In genomic region chr1:225814381-225814780, GRCh38 we compare ENCODE assay signal across 13 cellular contexts. TPM values are rescaled to one million over a fixed set of nuclear protein-coding genes. Genes with fewer than 3 reads are reported as not detected.
DNase-seq lines count a peak whose midpoint lies in the region; ATAC-seq and TF ChIP-seq lines count a peak whose summit lies in the region.
"Had no signal": no experiment of that assay in that cellular context is flagged by ENCODE, and none has a peak within 500 bp of the region (broad histone marks: within the 10 kb centered on the region; RNA-seq: fewer than 3 reads in every experiment).

No MANE protein-coding gene starts in this region.

- TF ChIP-seq CTCF in PC-9 (conservative IDR thresholded peaks at IDR 0.05) (no peak), heart left ventricle (IDR thresholded peaks at IDR 0.05) (no peak), suprapubic skin (IDR thresholded peaks at IDR 0.05) (no peak), foreskin keratinocyte (conservative IDR thresholded peaks at IDR 0.05) (no peak)

- no peak overlapping the region for H2AFZ ChIP-seq in PC-9

- BruUV-seq in PC-9 (replicated peaks; lab: Mats Ljungman, UMichigan) = no TSS peak

- H3K9me2 ChIP-seq in PC-9 (ENCODE audit: insufficient read depth) = no peaks in the 10 kb centered on the region

- TF ChIP-seq EP300 in suprapubic skin (IDR thresholded peaks at IDR 0.05) = no peak

- H3K36me3 ChIP-seq in PC-9 (ENCODE audit: low read depth) (peaks cover 35% of the 10 kb centered on the region), heart left ventricle (no peaks in the 10 kb centered on the region), muscle layer of duodenum (ENCODE audit: control insufficient read depth in 1 of 2, insufficient read depth in 2 of 2, low read length in 2 of 2) (peaks cover 0 to 8% of the 10 kb centered on the region in 2 donors), suprapubic skin (no peaks in the 10 kb centered on the region)

- 53 to 67% (median 62%) methylated on average over 6 to 7 of the region's 7 CpGs for WGBS in heart left ventricle, 4 donors
- WGBS in suprapubic skin = 55% methylated on average over 6 of the region's 7 CpGs

- H3K79me2 ChIP-seq in PC-9 (ENCODE audit: low read depth) = peaks cover 76% of the 10 kb centered on the region

- intact Hi-C loops in PC-9 (cut with micrococcal nuclease; ENCODE audit: unreplicated experiment) = no loop called here
- intact Hi-C loops in heart left ventricle (cut with DNase I) = loop anchor here in 9 of 10 donors (5.0 kb wide), 3 partner anchors 33 to 68 kb away; partner anchors contain the start of genes SRP9 (in 6 of the 9) and TMEM63A (in 1 of the 9)

- no peak for DNase-seq in PC-9
- DNase-seq in heart left ventricle = peak in 3 of 5 donors; percentile 65 to 81 (median 67)
- DNase-seq in suprapubic skin (ENCODE audit: low spot score in 2 of 2) = no peak
- DNase-seq in cerebellar cortex (ENCODE audit: low spot score) = no peak
- DNase-seq in foreskin keratinocyte = no peak
- no peak for DNase-seq in inferior parietal cortex (ENCODE audit: extremely low spot score)
- DNase-seq: activated CD4-positive, alpha-beta T cell treated with anti-CD3 and anti-CD28 coated beads for 36 hours; activated naive CD8-positive, alpha-beta T cell treated with anti-CD3 and anti-CD28 coated beads, Interleukin-2, amount 10 ng/mL, durations not matched to agents 7 days and 5 days; MV-4-11; SHP77 treated with DMSO at 0.1 percent for 48 hours had no signal

- H3K27me3 ChIP-seq in PC-9 (ENCODE audit: insufficient read depth, low read depth) = no peaks in the 10 kb centered on the region
- no peaks in the 10 kb centered on the region for H3K27me3 ChIP-seq in heart left ventricle
- H3K27me3 ChIP-seq in muscle layer of duodenum (ENCODE audit: low read depth, low read length) = no peaks in the 10 kb centered on the region
- H3K27me3 ChIP-seq in suprapubic skin = no peaks in the 10 kb centered on the region
- no peaks in the 10 kb centered on the region for H3K27me3 ChIP-seq in foreskin keratinocyte

- H4K20me1 ChIP-seq in PC-9 (ENCODE audit: insufficient read depth) = no peaks in the 10 kb centered on the region

- H3K9me3 ChIP-seq in PC-9 (ENCODE audit: insufficient read depth, low read depth) (no peaks in the 10 kb centered on the region), heart left ventricle (no peaks in the 10 kb centered on the region), muscle layer of duodenum (ENCODE audit: control insufficient read depth in 1 of 2, low read length in 2 of 2) (no peaks in the 10 kb centered on the region), suprapubic skin (no peaks in the 10 kb centered on the region)

- CTCF ChIA-PET in PC-9 (lab: Charles Lee) = interaction anchor here (0.9 to 1.1 kb wide), 2 partner anchors 37 to 250 kb away, joined by 3 to 4 read pairs; partner anchors contain the start of gene SRP9

- TF ChIP-seq POLR2A in heart left ventricle (IDR thresholded peaks at IDR 0.05) (no peak), suprapubic skin (IDR thresholded peaks at IDR 0.05) (no peak)

- peaks cover 44% of the 10 kb centered on the region for H3F3A ChIP-seq in PC-9 (ENCODE audit: insufficient read depth, low read depth)

- peak overlapping the region; percentile 95 for H3K4me2 ChIP-seq in PC-9

- POLR2A ChIA-PET in PC-9 (lab: Charles Lee; ENCODE audit: unreplicated experiment) = interaction anchor here (0.9 kb wide), 1 partner anchor 63 kb away, joined by 6 read pairs; no protein-coding TSS in a partner anchor

- no peak for ATAC-seq in heart left ventricle
- no peak for ATAC-seq in HG03469 (IDR thresholded peaks at IDR 0.05; ENCODE audit: unreplicated experiment)
- no peak for ATAC-seq in foreskin keratinocyte
- ATAC-seq: activated CD4-positive, alpha-beta T cell treated with anti-CD3 and anti-CD28 coated beads for 36 hours had no signal

- H3K27ac ChIP-seq in PC-9 = peak overlapping the region; percentile 87
- H3K27ac ChIP-seq in heart left ventricle = peak overlapping the region; percentile 75 to 96 (median 90)
- peak overlapping the region; percentile 76 for H3K27ac ChIP-seq in muscle layer of duodenum (ENCODE audit: low read length)
- H3K27ac ChIP-seq in suprapubic skin = peak overlapping the region; percentile 81
- no peak overlapping the region for H3K27ac ChIP-seq in foreskin keratinocyte
- H3K27ac ChIP-seq: epithelial cell of prostate had no signal

- H3K4me1 ChIP-seq in PC-9 (replicated peaks; ENCODE audit: insufficient read depth) = peaks cover 80% of the 10 kb centered on the region
- H3K4me1 ChIP-seq in heart left ventricle = peaks cover 27 to 86% (median 75%) of the 10 kb centered on the region in 12 donors
- peaks cover 43 to 74% of the 10 kb centered on the region in 2 donors for H3K4me1 ChIP-seq in muscle layer of duodenum (ENCODE audit: control insufficient read depth in 1 of 2, insufficient read depth in 2 of 2, low read length in 2 of 2)
- H3K4me1 ChIP-seq in suprapubic skin = peaks cover 85% of the 10 kb centered on the region
- H3K4me1 ChIP-seq in foreskin keratinocyte = no peaks in the 10 kb centered on the region

- H3K4me3 ChIP-seq in PC-9 (no peak overlapping the region), heart left ventricle (no peak overlapping the region), muscle layer of duodenum (ENCODE audit: low read depth in 1 of 2, low read length in 2 of 2) (no peak overlapping the region), suprapubic skin (no peak overlapping the region)

RNA-seq across cellular contexts. Expression of gene EPHX1, which starts 4.5 kb away (rescaled TPM):
- total RNA-seq in PC-9 (2021) = 288 and 313 TPM in 2 replicates
- total RNA-seq in heart left ventricle = 10 to 100 TPM; 29.0 to 96.8 (median 47.0) TPM
- polyA plus RNA-seq in heart left ventricle = 10 to 100 TPM; 22.2 to 36.1 TPM
- 10 to 100 TPM; 30.3 to 72.8 (median 53.7) TPM for total RNA-seq in suprapubic skin
- total RNA-seq in foreskin keratinocyte = 3.1 and 3.8 TPM in 2 replicates
- polyA plus RNA-seq in foreskin keratinocyte = 5.4 and 6.3 TPM in 2 replicates

RNA-seq across cellular contexts. Expression of gene SRP9, which starts 36.8 kb away (rescaled TPM):
- total RNA-seq in PC-9 (2021) (291 and 406 TPM in 2 replicates), heart left ventricle (100 to 1,000 TPM; 151 to 187 (median 171) TPM), suprapubic skin (100 to 1,000 TPM; 139 to 162 (median 144) TPM), foreskin keratinocyte (276 and 283 TPM in 2 replicates)
- polyA plus RNA-seq in heart left ventricle (100 to 1,000 TPM; 147 to 211 TPM), foreskin keratinocyte (220 and 259 TPM in 2 replicates)

Comparison
In these comparisons a context has a peak if more than half of its experiments do, and no peak if none do; other contexts are left out.
1. DNase-seq: peak in heart left ventricle (3 of 5); none in PC-9 (0 of 2), suprapubic skin (0 of 2), cerebellar cortex (single experiment), foreskin keratinocyte (0 of 2) and inferior parietal cortex (single experiment).